In the genomic region with DNA sequence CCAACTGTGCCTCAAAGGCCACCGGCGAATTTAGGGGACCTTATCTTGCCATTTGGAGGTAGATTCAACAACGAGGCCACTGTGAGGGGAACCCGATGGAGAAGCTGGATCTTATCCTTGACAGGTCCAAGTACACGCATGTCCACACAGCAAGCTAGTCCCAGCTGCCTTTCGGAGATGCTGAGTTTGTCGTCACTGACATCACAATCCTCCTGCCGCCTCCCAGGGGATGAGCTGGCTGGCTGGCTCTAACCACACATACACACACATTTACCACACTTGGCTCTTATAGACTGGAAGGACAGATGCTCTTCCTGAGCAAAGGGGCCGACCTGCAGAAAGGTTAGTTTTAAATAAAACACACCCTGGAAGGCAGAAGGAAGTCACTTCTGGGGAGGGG, we compare ENCODE assay signal across 25 cellular contexts.
"Had no signal": no experiment of that assay in that cellular context is flagged by ENCODE, and none has a peak within 500 bp of the region (broad histone marks: within the 10 kb centered on the region; RNA-seq: fewer than 3 reads in every experiment).

No MANE protein-coding gene starts in this region.

- H3K4me3 Mint-ChIP-seq: activated CD4-positive, alpha-beta T cell treated with anti-CD3 and anti-CD28 coated beads, Interleukin-2, amount 10 ng/mL, durations not matched to agents 7 days and 5 days; activated CD8-positive, alpha-beta memory T cell treated with anti-CD3 and anti-CD28 coated beads, Interleukin-2, amount 10 ng/mL, durations not matched to agents 7 days and 5 days; activated CD8-positive, alpha-beta T cell treated with anti-CD3 and anti-CD28 coated beads for 36 hours; activated T-helper 17 cell treated with anti-CD3 and anti-CD28 coated beads, Interleukin-2, amount 50 U/mL, for 72 hours; central memory CD8-positive, alpha-beta T cell; nephron progenitor cell; stimulated activated naive B cell treated with anti-CD40 and anti-IgM and Interleukin-4, amounts not matched to agents 10 μg/mL and 1 μg/mL and 100 μg/mL, for 72 hours; T-helper 1 cell treated with Interleukin-12 subunit alpha and Interleukin-12 subunit beta and Interleukin-4 antibody, amounts not matched to agents 30 μg/mL and 1 μg/mL, for 36 hours; type B pancreatic cell had no signal

- H3K4me1 ChIP-seq: right lobe of liver had no signal

- ATAC-seq: activated CD4-positive, CD25-positive, alpha-beta regulatory T cell treated with anti-CD3 and anti-CD28 coated beads, Interleukin-2, amount 50 U/mL, for 24 hours; activated CD8-positive, alpha-beta memory T cell treated with anti-CD3 and anti-CD28 coated beads, Interleukin-2, amount 10 ng/mL, durations not matched to agents 7 days and 5 days; activated CD8-positive, alpha-beta T cell treated with anti-CD3 and anti-CD28 coated beads for 36 hours; activated naive CD4-positive, alpha-beta T cell treated with anti-CD3 and anti-CD28 coated beads, Interleukin-2, amount 50 U/mL, for 72 hours; activated T-helper 17 cell treated with anti-CD3 and anti-CD28 coated beads, Interleukin-2, amount 50 U/mL, for 72 hours; heart left ventricle; left cardiac atrium; right lobe of liver had no signal

- H3K9ac ChIP-seq: parathyroid adenoma had no signal

- H3K4me2 ChIP-seq: smooth muscle cell had no signal

- H2AFZ ChIP-seq: parathyroid adenoma had no signal

- H3K27ac ChIP-seq: heart left ventricle, parathyroid adenoma, right lobe of liver, thoracic aorta, vagina had no signal

- FAIRE-seq: colon, frontal cortex, islet of Langerhans had no signal

- H3K36me3 ChIP-seq: heart left ventricle, right lobe of liver, thoracic aorta, vagina had no signal

- H3K4me1 Mint-ChIP-seq: central memory CD8-positive, alpha-beta T cell had no signal

- H3K9me3 Mint-ChIP-seq: activated CD4-positive, alpha-beta T cell treated with anti-CD3 and anti-CD28 coated beads, Interleukin-2, amount 10 ng/mL, durations not matched to agents 7 days and 5 days; activated CD8-positive, alpha-beta T cell treated with anti-CD3 and anti-CD28 coated beads for 36 hours; activated T-helper 17 cell treated with anti-CD3 and anti-CD28 coated beads, Interleukin-2, amount 50 U/mL, for 72 hours; central memory CD8-positive, alpha-beta T cell; T-helper 1 cell treated with Interleukin-12 subunit alpha and Interleukin-12 subunit beta and Interleukin-4 antibody, amounts not matched to agents 30 μg/mL and 1 μg/mL, for 36 hours; type B pancreatic cell had no signal

- H3K36me3 Mint-ChIP-seq: activated naive CD4-positive, alpha-beta T cell treated with anti-CD3 and anti-CD28 coated beads, Interleukin-2, amount 50 U/mL, for 72 hours had no signal

- H3K27me3 Mint-ChIP-seq: activated CD4-positive, alpha-beta T cell treated with anti-CD3 and anti-CD28 coated beads, Interleukin-2, amount 10 ng/mL, durations not matched to agents 7 days and 5 days; activated T-helper 17 cell treated with anti-CD3 and anti-CD28 coated beads, Interleukin-2, amount 50 U/mL, for 72 hours; stimulated activated naive B cell treated with anti-CD40 and anti-IgM and Interleukin-4, amounts not matched to agents 10 μg/mL and 1 μg/mL and 100 μg/mL, for 72 hours; type B pancreatic cell had no signal

- H3K4me3 ChIP-seq: heart left ventricle, right lobe of liver, smooth muscle cell, thoracic aorta, vagina had no signal

- DNase-seq: activated CD4-positive, alpha-beta T cell treated with anti-CD3 and anti-CD28 coated beads, Interleukin-2, amount 10 ng/mL, durations not matched to agents 7 days and 5 days; activated CD8-positive, alpha-beta memory T cell treated with anti-CD3 and anti-CD28 coated beads, Interleukin-2, amount 10 ng/mL, durations not matched to agents 7 days and 5 days; activated CD8-positive, alpha-beta T cell treated with anti-CD3 and anti-CD28 coated beads for 36 hours; activated T-cell treated with anti-CD3 and anti-CD28 coated beads for 4 hours; aorta; effector memory CD4-positive, alpha-beta T cell; heart left ventricle; left cardiac atrium; nephron progenitor cell; right lobe of liver; stimulated activated CD4-positive, alpha-beta T cell treated with anti-CD3 and anti-CD28 coated beads, Interleukin-15, amount 100 ng/mL, for 24 hours; stimulated activated naive B cell treated with anti-CD40 and anti-IgM and Interleukin-4, amounts not matched to agents 10 μg/mL and 1 μg/mL and 100 μg/mL, for 72 hours had no signal

- H3K9me3 ChIP-seq: right lobe of liver, thoracic aorta, vagina had no signal

- H3K27me3 ChIP-seq: heart left ventricle, right lobe of liver, vagina had no signal

- H3K27ac Mint-ChIP-seq: activated CD4-positive, alpha-beta T cell treated with anti-CD3 and anti-CD28 coated beads, Interleukin-2, amount 10 ng/mL, durations not matched to agents 7 days and 5 days; activated CD8-positive, alpha-beta memory T cell treated with anti-CD3 and anti-CD28 coated beads, Interleukin-2, amount 10 ng/mL, durations not matched to agents 7 days and 5 days; activated CD8-positive, alpha-beta T cell treated with anti-CD3 and anti-CD28 coated beads for 36 hours; activated T-helper 17 cell treated with anti-CD3 and anti-CD28 coated beads, Interleukin-2, amount 50 U/mL, for 72 hours; nephron progenitor cell; stimulated activated naive B cell treated with anti-CD40 and anti-IgM and Interleukin-4, amounts not matched to agents 10 μg/mL and 1 μg/mL and 100 μg/mL, for 72 hours; T-helper 1 cell treated with Interleukin-12 subunit alpha and Interleukin-12 subunit beta and Interleukin-4 antibody, amounts not matched to agents 30 μg/mL and 1 μg/mL, for 36 hours had no signal
